In genomic region chr11:67695606-67696005, GRCh38 we compare ENCODE assay signal across 21 cellular contexts. TPM values are rescaled to one million over a fixed set of nuclear protein-coding genes. Genes with fewer than 3 reads are reported as not detected.
DNase-seq lines count a peak whose midpoint lies in the region; ATAC-seq, FAIRE-seq and TF ChIP-seq lines count a peak whose summit lies in the region.
"Had no signal": no experiment of that assay in that cellular context is flagged by ENCODE, and none has a peak within 500 bp of the region (broad histone marks: within the 10 kb centered on the region; RNA-seq: fewer than 3 reads in every experiment).

No MANE protein-coding gene starts in this region.

- H2BK5ac ChIP-seq in neuronal stem cell (ENCODE audit: low read length): no peak overlapping the region

- TF ChIP-seq CTCF in RWPE2 (IDR thresholded peaks at IDR 0.05; ENCODE audit: poor library complexity, severe bottlenecking) (no peak), bronchial epithelial cell (IDR thresholded peaks at IDR 0.05; ENCODE audit: insufficient read depth, low read length, severe bottlenecking) (no peak), glutamatergic neuron (IDR thresholded peaks at IDR 0.05; ENCODE audit: partially characterized antibody, unreplicated experiment) (no peak)

- H3K14ac ChIP-seq in neuronal stem cell (ENCODE audit: low read length): no peak overlapping the region

- H2AFZ ChIP-seq in neuronal stem cell (ENCODE audit: low read length): no peak overlapping the region

- H3K4me2 ChIP-seq in neuronal stem cell (ENCODE audit: insufficient read depth, low read length, poor library complexity, severe bottlenecking): no peak overlapping the region

- H4K8ac ChIP-seq in neuronal stem cell (ENCODE audit: low read depth, low read length): no peak overlapping the region

- no peaks in the 10 kb centered on the region for H3K27me3 ChIP-seq in RWPE2 (ENCODE audit: insufficient read depth, poor library complexity, severe bottlenecking)
- no peaks in the 10 kb centered on the region for H3K27me3 ChIP-seq in bronchial epithelial cell (ENCODE audit: control insufficient read depth, insufficient read depth, low read length)
- H3K27me3 ChIP-seq in neuronal stem cell (ENCODE audit: control insufficient read depth in 3 of 3, insufficient read depth in 3 of 3, low read depth in 1 of 3, low read length in 3 of 3): peaks cover 0 to 35% (median 0%) of the 10 kb centered on the region in 3 experiments

- no peak overlapping the region for H3K4ac ChIP-seq in neuronal stem cell (ENCODE audit: low read length)

- H3K18ac ChIP-seq in neuronal stem cell (ENCODE audit: low read length): no peak overlapping the region

- no peak overlapping the region for H2BK12ac ChIP-seq in neuronal stem cell (ENCODE audit: low read length)

- FAIRE-seq in bronchial epithelial cell (lab: Jason Lieb, UNC): no peak
- FAIRE-seq: G401.6, GM12892, H54 had no signal

- no peak overlapping the region for H4K91ac ChIP-seq in neuronal stem cell (ENCODE audit: low read depth, low read length, poor library complexity)

- H3K23ac ChIP-seq in neuronal stem cell (ENCODE audit: low read depth, low read length, poor library complexity): no peak overlapping the region

- H3K27me3 Mint-ChIP-seq in glutamatergic neuron (ENCODE audit: unreplicated experiment): no peaks in the 10 kb centered on the region

- peaks cover 16% of the 10 kb centered on the region for H3K4me1 ChIP-seq in RWPE2 (ENCODE audit: insufficient read depth, poor library complexity, severe bottlenecking)
- H3K4me1 ChIP-seq in neuronal stem cell (ENCODE audit: control insufficient read depth in 2 of 2, insufficient read depth in 1 of 2, low read depth in 1 of 2, low read length in 2 of 2): peaks cover 0 to 7% of the 10 kb centered on the region in 2 donors
- H3K4me1 ChIP-seq: HAP-1 had no signal

- H3K36me3 ChIP-seq in RWPE2 (ENCODE audit: low read depth) (no peaks in the 10 kb centered on the region), bronchial epithelial cell (ENCODE audit: control insufficient read depth, insufficient read depth, low read length) (no peaks in the 10 kb centered on the region), neuronal stem cell (replicated peaks in 1 of 2; ENCODE audit: control insufficient read depth in 2 of 2, insufficient read depth in 2 of 2, low read length in 2 of 2) (no peaks in the 10 kb centered on the region)
- H3K36me3 ChIP-seq: HAP-1 had no signal

- H3K27ac Mint-ChIP-seq in glutamatergic neuron (ENCODE audit: unreplicated experiment): no peak overlapping the region
- H3K27ac Mint-ChIP-seq: CD4-positive, alpha-beta memory T cell; HFFc6 had no signal

- ATAC-seq in RWPE2 (ENCODE audit: low read depth): peak; percentile 44; the same call in 2 of the 3 replicates

- no peaks in the 10 kb centered on the region for H3K4me1 Mint-ChIP-seq in glutamatergic neuron (ENCODE audit: low read depth, unreplicated experiment)
- H3K4me1 Mint-ChIP-seq: CD4-positive, alpha-beta memory T cell had no signal

- no peaks in the 10 kb centered on the region for H3K79me1 ChIP-seq in neuronal stem cell (ENCODE audit: low read depth, low read length)

- H3K9me3 ChIP-seq in RWPE2 (ENCODE audit: severe bottlenecking) (no peaks in the 10 kb centered on the region), neuronal stem cell (replicated peaks in 1 of 2; ENCODE audit: control insufficient read depth in 2 of 2, insufficient read depth in 1 of 2, low read depth in 1 of 2, low read length in 2 of 2) (peaks cover 0 to 9% of the 10 kb centered on the region in 2 donors)
- H3K9me3 ChIP-seq: HAP-1 had no signal

- H2BK120ac ChIP-seq in neuronal stem cell (ENCODE audit: low read depth, low read length): no peak overlapping the region

- peaks cover 18% of the 10 kb centered on the region for H3K36me3 Mint-ChIP-seq in glutamatergic neuron (ENCODE audit: unreplicated experiment)
- H3K36me3 Mint-ChIP-seq: CD4-positive, alpha-beta memory T cell had no signal

- no peak overlapping the region for H3K9ac ChIP-seq in neuronal stem cell (ENCODE audit: low read depth, low read length, poor library complexity)

- intact Hi-C loops in posterior vena cava (cut with DNase I): no loop called here

- no peak overlapping the region for H2BK15ac ChIP-seq in neuronal stem cell (ENCODE audit: low read length)

- H3K9me3 Mint-ChIP-seq in glutamatergic neuron (ENCODE audit: unreplicated experiment): peaks cover 6% of the 10 kb centered on the region
- H3K9me3 Mint-ChIP-seq: CD4-positive, alpha-beta memory T cell had no signal

- H3K27ac ChIP-seq in RWPE2 (ENCODE audit: poor library complexity, severe bottlenecking) (no peak overlapping the region), neuronal stem cell (replicated peaks; ENCODE audit: low read length) (no peak overlapping the region)

- H3K4me3 ChIP-seq in RWPE2 (ENCODE audit: severe bottlenecking) (no peak overlapping the region), bronchial epithelial cell (ENCODE audit: low read depth, low read length) (no peak overlapping the region), neuronal stem cell (ENCODE audit: low read length in 2 of 2) (no peak overlapping the region)
- H3K4me3 ChIP-seq: HAP-1 had no signal

- DNase-seq in RWPE2 (ENCODE audit: low spot score): no peak
- peak; percentile 50 for DNase-seq in bronchial epithelial cell (ENCODE audit: low read depth)
- peak; percentile 24 for DNase-seq in posterior vena cava (ENCODE audit: low spot score)
- no peak for DNase-seq in HUDEP-2 (lab: John Stamatoyannopoulos, UW; ENCODE audit: unreplicated experiment in 76 of 76)
- DNase-seq in neuronal stem cell (ENCODE audit: low spot score): no peak
- no peak for DNase-seq in glutamatergic neuron
- DNase-seq: C1 segment of cervical spinal cord; Calu3; CD4-positive, alpha-beta memory T cell; COR-L47; DMS79 treated with DMSO at 0.1 percent for 48 hours; GOT3; HFFc6 had no signal

- no peak overlapping the region for H3K4me3 Mint-ChIP-seq in glutamatergic neuron (ENCODE audit: unreplicated experiment)
- H3K4me3 Mint-ChIP-seq: CD4-positive, alpha-beta memory T cell; HFFc6 had no signal

- WGBS in neuronal stem cell (ENCODE audit: extremely low coverage in 2 of 2, insufficient read length in 2 of 2, insufficient replicate concordance in 1 of 2), 2 donors: no CpG with 5 or more reads among the region's 12 CpGs

- no peak overlapping the region for H2AK5ac ChIP-seq in neuronal stem cell (ENCODE audit: low read depth, low read length)

RNA-seq across cellular contexts. Expression of gene ALDH3B2, which starts 21.2 kb away (rescaled TPM):
- total RNA-seq in bronchial epithelial cell (17.9 and 73.4 TPM in 2 replicates), posterior vena cava (not detected), glutamatergic neuron (ENCODE audit: unreplicated experiment) (not detected)
- not detected for polyA plus RNA-seq in neuronal stem cell (2013, experiment 1 of 2)
- not detected for polyA plus RNA-seq in neuronal stem cell (2013, experiment 2 of 2)
- total RNA-seq: A172; A673; CD4-positive, alpha-beta memory T cell; HFFc6 had no signal
- polyA plus RNA-seq: BJ; CD4-positive, alpha-beta memory T cell had no signal

RNA-seq across cellular contexts. Expression of gene ACY3, which starts 45.1 kb away (rescaled TPM):
- total RNA-seq in bronchial epithelial cell (not detected in 2 replicates), posterior vena cava (not detected), glutamatergic neuron (ENCODE audit: unreplicated experiment) (not detected)
- not detected for polyA plus RNA-seq in neuronal stem cell (2013, experiment 1 of 2)
- polyA plus RNA-seq in neuronal stem cell (2013, experiment 2 of 2): not detected
- total RNA-seq: A673; CD4-positive, alpha-beta memory T cell; Daoy; HFFc6 had no signal
- polyA plus RNA-seq: BJ had no signal

RNA-seq across cellular contexts. Expression of gene TBX10, which starts 56.0 kb away (rescaled TPM):
- not detected in 2 replicates for total RNA-seq in bronchial epithelial cell
- total RNA-seq in posterior vena cava: not detected
- 0.04 TPM for polyA plus RNA-seq in neuronal stem cell (2013, experiment 1 of 2)
- polyA plus RNA-seq in neuronal stem cell (2013, experiment 2 of 2): 0.03 TPM
- total RNA-seq in glutamatergic neuron (ENCODE audit: unreplicated experiment): not detected
- total RNA-seq: A172; A673; Calu3; CD4-positive, alpha-beta memory T cell; Daoy; HFFc6 had no signal
- polyA plus RNA-seq: BJ; CD4-positive, alpha-beta memory T cell had no signal

Comparison
In these comparisons a context has a peak if more than half of its experiments do, and no peak if none do; other contexts are left out.
1. DNase-seq: peak in bronchial epithelial cell (single experiment) and posterior vena cava (single experiment); none in RWPE2 (single experiment), HUDEP-2 (0 of 76), neuronal stem cell (single experiment) and glutamatergic neuron (single experiment).
2. RNA of gene ALDH3B2, which starts 21.2 kb away (total RNA-seq): 17.9 to 73.4 TPM in bronchial epithelial cell; not detected in posterior vena cava and not detected in glutamatergic neuron (single experiment); every median in the first group is over 10 times any median in the second.